Comparison of ENCODE assay signal across 17 cellular contexts in genomic region chr11:34671946-34672345, GRCh38. TPM values are rescaled to one million over a fixed set of nuclear protein-coding genes. Genes with fewer than 3 reads are reported as not detected.
DNase-seq lines count a peak whose midpoint lies in the region; ATAC-seq and TF ChIP-seq lines count a peak whose summit lies in the region.
"Had no signal": no experiment of that assay in that cellular context is flagged by ENCODE, and none has a peak within 500 bp of the region (broad histone marks: within the 10 kb centered on the region; RNA-seq: fewer than 3 reads in every experiment).

No MANE protein-coding gene starts in this region.

- no peak overlapping the region for H3K56ac ChIP-seq in mesendoderm (ENCODE audit: low read length)

- no CpG with 5 or more reads among the region's 1 CpG for WGBS in mesendoderm (ENCODE audit: extremely low coverage, insufficient coverage, low lambda C conversion rate)
- WGBS in prostate gland = 91% methylated on average over 1 of the region's 1 CpG

- no peaks in the 10 kb centered on the region for H3K27me3 Mint-ChIP-seq in endothelial cell (ENCODE audit: unreplicated experiment)

- no peak overlapping the region for H3K27ac ChIP-seq in mesendoderm (ENCODE audit: low read depth, low read length)
- peak overlapping the region; percentile 37 to 90 for H3K27ac ChIP-seq in prostate gland

- H3K79me2 ChIP-seq in mesendoderm (ENCODE audit: control insufficient read depth, insufficient read depth, low read length) = no peaks in the 10 kb centered on the region

- no peak overlapping the region for H2BK5ac ChIP-seq in mesendoderm (ENCODE audit: low read length)

- H3K18ac ChIP-seq in mesendoderm (ENCODE audit: low read length) = peak overlapping the region; percentile 5

- H3K4me1 ChIP-seq in mesendoderm (ENCODE audit: control insufficient read depth, low read depth, low read length) = no peaks in the 10 kb centered on the region
- peaks cover 12% of the 10 kb centered on the region for H3K4me1 ChIP-seq in prostate gland (replicated peaks)
- H3K4me1 ChIP-seq: BE2C had no signal

- no peak overlapping the region for H3K23ac ChIP-seq in mesendoderm (ENCODE audit: low read length)

- intact Hi-C loops in prostate gland (cut with DNase I) = no loop called here

- no peak for TF ChIP-seq CTCF in endothelial cell (IDR thresholded peaks at IDR 0.05; ENCODE audit: unreplicated experiment)
- no peak for TF ChIP-seq CTCF in prostate gland (IDR thresholded peaks at IDR 0.05)

- TF ChIP-seq POLR2A in prostate gland (IDR thresholded peaks at IDR 0.05) = no peak

- no peaks in the 10 kb centered on the region for H3K9me3 Mint-ChIP-seq in endothelial cell (ENCODE audit: unreplicated experiment)
- H3K9me3 Mint-ChIP-seq: H9 had no signal

- H2AK5ac ChIP-seq in mesendoderm (ENCODE audit: low read length) = no peak overlapping the region

- H3K36me3 Mint-ChIP-seq in endothelial cell (ENCODE audit: low read depth, unreplicated experiment) = no peaks in the 10 kb centered on the region
- H3K36me3 Mint-ChIP-seq: CD4-positive, CD25-positive, alpha-beta regulatory T cell had no signal

- peak overlapping the region; percentile 93 for H3K27ac Mint-ChIP-seq in endothelial cell (ENCODE audit: unreplicated experiment)
- H3K27ac Mint-ChIP-seq: CD4-positive, CD25-positive, alpha-beta regulatory T cell; CD8-positive, alpha-beta memory T cell; H9 had no signal

- H3K4me3 Mint-ChIP-seq in endothelial cell (ENCODE audit: unreplicated experiment) = peak overlapping the region; percentile 16
- H3K4me3 Mint-ChIP-seq: CD4-positive, CD25-positive, alpha-beta regulatory T cell; CD8-positive, alpha-beta memory T cell; H9 had no signal

- H3K36me3 ChIP-seq in mesendoderm (ENCODE audit: control insufficient read depth, insufficient read depth, low read length) (no peaks in the 10 kb centered on the region), prostate gland (no peaks in the 10 kb centered on the region)
- H3K36me3 ChIP-seq: BE2C had no signal

- H3K4me3 ChIP-seq in mesendoderm (ENCODE audit: low read length) = no peak overlapping the region
- no peak overlapping the region for H3K4me3 ChIP-seq in prostate gland

- H4K8ac ChIP-seq in mesendoderm (ENCODE audit: low read depth, low read length) = no peak overlapping the region

- peaks cover 12% of the 10 kb centered on the region for H3K4me1 Mint-ChIP-seq in endothelial cell (ENCODE audit: unreplicated experiment)
- H3K4me1 Mint-ChIP-seq: CD4-positive, CD25-positive, alpha-beta regulatory T cell had no signal

- peak; percentile 51 for DNase-seq in astrocyte of the hippocampus (ENCODE audit: low read depth, low spot score)
- no peak for DNase-seq in endothelial cell (ENCODE audit: low spot score)
- peak; percentile 39 for DNase-seq in mesendoderm
- DNase-seq in prostate gland (ENCODE audit: low spot score) = no peak
- no peak for DNase-seq in NCI-H187 treated with DMSO at 0.1 percent for 48 hours (lab: John Stamatoyannopoulos, UW)
- DNase-seq in NCI-H510A (lab: John Stamatoyannopoulos, UW) = no peak
- DNase-seq: ACHN; BE2C; C1 segment of cervical spinal cord; Caco-2; CD4-positive, CD25-positive, alpha-beta regulatory T cell; CD8-positive, alpha-beta memory T cell; DMS79 treated with DMSO at 0.1 percent for 48 hours; GF-D8; H9 had no signal

- H2BK120ac ChIP-seq in mesendoderm (ENCODE audit: low read depth, low read length) = no peak overlapping the region

- no peaks in the 10 kb centered on the region for H3K79me1 ChIP-seq in mesendoderm (ENCODE audit: low read length)

- no peak overlapping the region for H3K4me2 ChIP-seq in mesendoderm (ENCODE audit: low read length)

- H3K27me3 ChIP-seq in mesendoderm (ENCODE audit: insufficient read depth, low read length, poor library complexity) (no peaks in the 10 kb centered on the region), prostate gland (replicated peaks; ENCODE audit: insufficient read depth) (no peaks in the 10 kb centered on the region)
- H3K27me3 ChIP-seq: BE2C had no signal

- H3K4ac ChIP-seq in mesendoderm (ENCODE audit: low read depth, low read length) = no peak overlapping the region

- H3K9me3 ChIP-seq in prostate gland = no peaks in the 10 kb centered on the region
- H3K9me3 ChIP-seq: BE2C, Caco-2 had no signal

- H4K5ac ChIP-seq in mesendoderm (ENCODE audit: low read length) = no peak overlapping the region

- ATAC-seq in HG02852 (IDR thresholded peaks at IDR 0.05; ENCODE audit: unreplicated experiment) = no peak

- no peak overlapping the region for H3K9ac ChIP-seq in mesendoderm (ENCODE audit: low read length)

- H2BK15ac ChIP-seq in mesendoderm (replicated peaks; ENCODE audit: low read depth) = no peak overlapping the region

RNA-seq across cellular contexts. Expression of gene EHF, which starts 51.1 kb away (rescaled TPM):
- total RNA-seq in endothelial cell (ENCODE audit: unreplicated experiment) (not detected), prostate gland (100 to 1,000 TPM; 164 to 332 TPM)
- 0.06 TPM for polyA plus RNA-seq in mesendoderm (2013, experiment 1 of 2)
- polyA plus RNA-seq in mesendoderm (2013, experiment 2 of 2) = not detected
- total RNA-seq: CD4-positive, CD25-positive, alpha-beta regulatory T cell; H1; H9 had no signal
- polyA plus RNA-seq: CD4-positive, CD25-positive, alpha-beta regulatory T cell; CD8-positive, alpha-beta memory T cell; H1 had no signal

Comparison
In these comparisons a context has a peak if more than half of its experiments do, and no peak if none do; other contexts are left out.
1. DNase-seq: peak in astrocyte of the hippocampus (single experiment) and mesendoderm (single experiment); none in endothelial cell (single experiment), prostate gland (single experiment), NCI-H187 treated with DMSO at 0.1 percent for 48 hours (single experiment) and NCI-H510A (single experiment).
2. RNA of gene EHF, which starts 51.1 kb away (total RNA-seq): 164 to 332 TPM in prostate gland; not detected in endothelial cell (single experiment); every median in the first group is over 100 times any median in the second.